Comparison of ENCODE assay signal across 17 cellular contexts in the genomic region with DNA sequence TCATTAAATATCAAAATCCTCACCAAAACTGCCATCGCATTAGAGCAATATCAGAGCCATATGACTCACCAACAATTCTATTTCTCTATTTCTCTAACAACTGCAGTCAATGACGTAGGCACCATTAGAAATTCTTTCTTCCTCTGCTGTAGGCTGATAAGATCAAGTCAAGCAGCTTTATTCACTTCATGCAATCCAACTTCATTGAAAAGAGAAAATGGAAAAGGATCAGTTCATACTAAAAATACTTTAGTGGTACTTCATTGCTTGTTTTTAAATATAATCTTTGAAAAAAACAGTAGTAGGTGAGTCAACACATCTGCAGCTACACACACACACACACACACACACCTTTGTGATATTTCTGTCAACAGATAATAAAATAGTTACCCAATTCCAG.
DNase-seq lines count a peak whose midpoint lies in the region; ATAC-seq lines count a peak whose summit lies in the region.
"Had no signal": no experiment of that assay in that cellular context is flagged by ENCODE, and none has a peak within 500 bp of the region (broad histone marks: within the 10 kb centered on the region; RNA-seq: fewer than 3 reads in every experiment).

No MANE protein-coding gene starts in this region.

- ATAC-seq in HG03520 (IDR thresholded peaks at IDR 0.05; ENCODE audit: unreplicated experiment): no peak
- no peak for ATAC-seq in HG03521 (IDR thresholded peaks at IDR 0.05; ENCODE audit: unreplicated experiment)
- no peak for ATAC-seq in GM21381 (IDR thresholded peaks at IDR 0.05; ENCODE audit: unreplicated experiment)

- DNase-seq in EH (ENCODE audit: low read depth): peak; percentile 95
- peak; percentile 19 for DNase-seq in OCI-M1 (lab: John Stamatoyannopoulos, UW)
- DNase-seq in dedifferentiated amniotic fluid mesenchymal stem cell (ENCODE audit: extremely low spot score): peak; percentile 77
- DNase-seq in renal cortical epithelial cell (ENCODE audit: low read depth): peak; percentile 44
- DNase-seq in activated CD4-positive, alpha-beta T cell treated with anti-CD3 and anti-CD28 coated beads, Interleukin-2, amount 50 U/mL, for 4 hours: no peak
- DNase-seq: activated CD4-positive, alpha-beta T cell treated with anti-CD3 and anti-CD28 coated beads, Interleukin-2, amount 50 U/mL, for 1 hour; activated naive CD4-positive, alpha-beta T cell; C1 segment of cervical spinal cord; erythroblast; immature natural killer cell; NCI-H187; NK-92 treated with Interleukin-12 subunit alpha and Interleukin-12 subunit beta, amount 100 ng/mL, for 24 hours; RPMI8226; uterus had no signal

Comparison
In these comparisons a context has a peak if more than half of its experiments do, and no peak if none do; other contexts are left out.
1. DNase-seq: peak in EH (single experiment), OCI-M1 (single experiment), dedifferentiated amniotic fluid mesenchymal stem cell (single experiment) and renal cortical epithelial cell (single experiment); none in activated CD4-positive, alpha-beta T cell treated with anti-CD3 and anti-CD28 coated beads, Interleukin-2, amount 50 U/mL, for 4 hours (0 of 2).